Comparison of ENCODE assay signal across 16 cellular contexts in the genomic region with DNA sequence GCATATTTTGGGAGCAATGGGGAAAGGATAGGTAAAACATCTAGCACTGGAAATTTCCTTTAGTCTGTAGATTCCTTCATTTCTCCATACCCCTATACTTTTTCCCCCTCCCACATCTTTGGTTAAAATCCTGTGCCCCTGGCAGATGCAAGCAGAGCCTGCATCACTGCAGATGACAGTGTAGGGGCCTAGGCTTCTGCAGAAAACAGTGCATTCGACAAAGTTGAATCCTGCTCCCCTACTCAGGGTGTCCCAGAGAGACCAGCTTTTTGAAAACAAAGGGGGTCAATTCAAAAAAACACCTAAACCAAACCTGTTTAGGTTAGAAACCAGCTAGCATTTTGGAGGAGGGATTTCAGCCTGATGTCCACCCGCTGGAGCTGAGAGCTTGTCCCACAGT. TPM values are rescaled to one million over a fixed set of nuclear protein-coding genes. Genes with fewer than 3 reads are reported as not detected.
DNase-seq lines count a peak whose midpoint lies in the region; ATAC-seq and TF ChIP-seq lines count a peak whose summit lies in the region.
"Had no signal": no experiment of that assay in that cellular context is flagged by ENCODE, and none has a peak within 500 bp of the region (broad histone marks: within the 10 kb centered on the region; RNA-seq: fewer than 3 reads in every experiment).

No MANE protein-coding gene starts in this region.

- H3K79me2 ChIP-seq in GM23338 (replicated peaks; ENCODE audit: insufficient read depth), result no peaks in the 10 kb centered on the region

- no peaks in the 10 kb centered on the region for H3K36me3 ChIP-seq in GM23338 (ENCODE audit: insufficient read depth)

- H3F3A ChIP-seq in GM23338 (replicated peaks; ENCODE audit: low read depth), result no peaks in the 10 kb centered on the region

- H3K27me3 Mint-ChIP-seq in GM23338 (ENCODE audit: insufficient read depth, low read depth, poor library complexity) (peaks cover 6% of the 10 kb centered on the region), brain (no peaks in the 10 kb centered on the region)

- H3K27ac Mint-ChIP-seq in GM23338 (no peak overlapping the region), brain (peak overlapping the region; percentile 85 to 98 (median 97))
- H3K27ac Mint-ChIP-seq: activated naive CD4-positive, alpha-beta T cell treated with anti-CD3 and anti-CD28 coated beads for 36 hours; T-helper 1 cell treated with Interleukin-12 subunit alpha and Interleukin-12 subunit beta and Interleukin-4 antibody, amounts not matched to agents 30 μg/mL and 1 μg/mL, for 36 hours had no signal

- H3K36me3 Mint-ChIP-seq in GM23338 (ENCODE audit: low read depth), result no peaks in the 10 kb centered on the region
- H3K36me3 Mint-ChIP-seq in brain, result no peaks in the 10 kb centered on the region

- TF ChIP-seq CTCF in GM23338 (conservative IDR thresholded peaks at IDR 0.05; ENCODE audit: low read depth in 2 of 2) (no peak), brain (conservative IDR thresholded peaks at IDR 0.05) (no peak)

- H3K27ac ChIP-seq in GM23338 (ENCODE audit: low read depth) (no peak overlapping the region), layer of hippocampus (ENCODE audit: low read depth, low read length) (peak overlapping the region; percentile 92), substantia nigra (ENCODE audit: low read depth, low read length, poor library complexity, severe bottlenecking) (peak overlapping the region; percentile 81)

- H3K4me1 ChIP-seq in GM23338 (ENCODE audit: insufficient read depth), result peaks cover 18% of the 10 kb centered on the region

- H3K4me3 Mint-ChIP-seq in GM23338 (no peak overlapping the region), brain (peak overlapping the region; percentile 52 to 87 (median 75))
- H3K4me3 Mint-ChIP-seq: activated naive CD4-positive, alpha-beta T cell treated with anti-CD3 and anti-CD28 coated beads for 36 hours; T-helper 1 cell treated with Interleukin-12 subunit alpha and Interleukin-12 subunit beta and Interleukin-4 antibody, amounts not matched to agents 30 μg/mL and 1 μg/mL, for 36 hours had no signal

- no peak overlapping the region for H3K4me3 ChIP-seq in GM23338

- H3K9me2 ChIP-seq in GM23338 (ENCODE audit: insufficient read depth), result no peaks in the 10 kb centered on the region

- ATAC-seq in GM23338, result peak; percentile 54
- ATAC-seq: activated CD4-positive, CD25-positive, alpha-beta regulatory T cell treated with anti-CD3 and anti-CD28 coated beads, Interleukin-2, amount 50 U/mL, for 24 hours had no signal

- H3K27me3 ChIP-seq in GM23338 (ENCODE audit: insufficient read depth), result no peaks in the 10 kb centered on the region
- no peaks in the 10 kb centered on the region for H3K27me3 ChIP-seq in layer of hippocampus (ENCODE audit: control insufficient read depth, insufficient read depth, low read length)

- H4K20me1 ChIP-seq in GM23338 (replicated peaks; ENCODE audit: insufficient read depth), result no peaks in the 10 kb centered on the region

- H2AFZ ChIP-seq in GM23338, result 0 out of 2 replicates have a peak overlapping the region, but pooled peaks have one; percentile 76

- H3K4me2 ChIP-seq in GM23338, result no peak overlapping the region

- H3K9me3 Mint-ChIP-seq in GM23338 (no peaks in the 10 kb centered on the region), brain (peaks cover 0 to 3% (median 0%) of the 10 kb centered on the region in 5 experiments)
- H3K9me3 Mint-ChIP-seq: activated naive CD4-positive, alpha-beta T cell treated with anti-CD3 and anti-CD28 coated beads for 36 hours; T-helper 1 cell treated with Interleukin-12 subunit alpha and Interleukin-12 subunit beta and Interleukin-4 antibody, amounts not matched to agents 30 μg/mL and 1 μg/mL, for 36 hours had no signal

- no peak for DNase-seq in GM23338 (ENCODE audit: low spot score)
- DNase-seq in substantia nigra (lab: John Stamatoyannopoulos, UW), result no peak
- no peak for DNase-seq in retina
- no peak for DNase-seq in NCI-H526 (lab: John Stamatoyannopoulos, UW)
- DNase-seq in cerebellar nuclear complex (lab: John Stamatoyannopoulos, UW), result no peak
- DNase-seq in NCI-H2081 treated with DMSO at 0.1 percent for 48 hours (lab: John Stamatoyannopoulos, UW), result no peak
- DNase-seq: activated naive CD4-positive, alpha-beta T cell treated with anti-CD3 and anti-CD28 coated beads for 36 hours; AML-193; glutamatergic neuron; NCI-H2029 treated with DMSO at 0.1 percent for 48 hours; NCI-H748 treated with DMSO at 0.1 percent for 48 hours had no signal

- H3K4me1 Mint-ChIP-seq in GM23338, result peaks cover 21% of the 10 kb centered on the region
- peaks cover 76% of the 10 kb centered on the region for H3K4me1 Mint-ChIP-seq in brain

TF ChIP-seq in GM23338, 12 proteins besides CTCF, POLR2A, EP300 and RAD21:
- TF ChIP-seq CREB1 (CRISPR knock-in tag; IDR thresholded peaks at IDR 0.05; ENCODE audit: low read depth), result no peak
- TF ChIP-seq, protein P1, sequence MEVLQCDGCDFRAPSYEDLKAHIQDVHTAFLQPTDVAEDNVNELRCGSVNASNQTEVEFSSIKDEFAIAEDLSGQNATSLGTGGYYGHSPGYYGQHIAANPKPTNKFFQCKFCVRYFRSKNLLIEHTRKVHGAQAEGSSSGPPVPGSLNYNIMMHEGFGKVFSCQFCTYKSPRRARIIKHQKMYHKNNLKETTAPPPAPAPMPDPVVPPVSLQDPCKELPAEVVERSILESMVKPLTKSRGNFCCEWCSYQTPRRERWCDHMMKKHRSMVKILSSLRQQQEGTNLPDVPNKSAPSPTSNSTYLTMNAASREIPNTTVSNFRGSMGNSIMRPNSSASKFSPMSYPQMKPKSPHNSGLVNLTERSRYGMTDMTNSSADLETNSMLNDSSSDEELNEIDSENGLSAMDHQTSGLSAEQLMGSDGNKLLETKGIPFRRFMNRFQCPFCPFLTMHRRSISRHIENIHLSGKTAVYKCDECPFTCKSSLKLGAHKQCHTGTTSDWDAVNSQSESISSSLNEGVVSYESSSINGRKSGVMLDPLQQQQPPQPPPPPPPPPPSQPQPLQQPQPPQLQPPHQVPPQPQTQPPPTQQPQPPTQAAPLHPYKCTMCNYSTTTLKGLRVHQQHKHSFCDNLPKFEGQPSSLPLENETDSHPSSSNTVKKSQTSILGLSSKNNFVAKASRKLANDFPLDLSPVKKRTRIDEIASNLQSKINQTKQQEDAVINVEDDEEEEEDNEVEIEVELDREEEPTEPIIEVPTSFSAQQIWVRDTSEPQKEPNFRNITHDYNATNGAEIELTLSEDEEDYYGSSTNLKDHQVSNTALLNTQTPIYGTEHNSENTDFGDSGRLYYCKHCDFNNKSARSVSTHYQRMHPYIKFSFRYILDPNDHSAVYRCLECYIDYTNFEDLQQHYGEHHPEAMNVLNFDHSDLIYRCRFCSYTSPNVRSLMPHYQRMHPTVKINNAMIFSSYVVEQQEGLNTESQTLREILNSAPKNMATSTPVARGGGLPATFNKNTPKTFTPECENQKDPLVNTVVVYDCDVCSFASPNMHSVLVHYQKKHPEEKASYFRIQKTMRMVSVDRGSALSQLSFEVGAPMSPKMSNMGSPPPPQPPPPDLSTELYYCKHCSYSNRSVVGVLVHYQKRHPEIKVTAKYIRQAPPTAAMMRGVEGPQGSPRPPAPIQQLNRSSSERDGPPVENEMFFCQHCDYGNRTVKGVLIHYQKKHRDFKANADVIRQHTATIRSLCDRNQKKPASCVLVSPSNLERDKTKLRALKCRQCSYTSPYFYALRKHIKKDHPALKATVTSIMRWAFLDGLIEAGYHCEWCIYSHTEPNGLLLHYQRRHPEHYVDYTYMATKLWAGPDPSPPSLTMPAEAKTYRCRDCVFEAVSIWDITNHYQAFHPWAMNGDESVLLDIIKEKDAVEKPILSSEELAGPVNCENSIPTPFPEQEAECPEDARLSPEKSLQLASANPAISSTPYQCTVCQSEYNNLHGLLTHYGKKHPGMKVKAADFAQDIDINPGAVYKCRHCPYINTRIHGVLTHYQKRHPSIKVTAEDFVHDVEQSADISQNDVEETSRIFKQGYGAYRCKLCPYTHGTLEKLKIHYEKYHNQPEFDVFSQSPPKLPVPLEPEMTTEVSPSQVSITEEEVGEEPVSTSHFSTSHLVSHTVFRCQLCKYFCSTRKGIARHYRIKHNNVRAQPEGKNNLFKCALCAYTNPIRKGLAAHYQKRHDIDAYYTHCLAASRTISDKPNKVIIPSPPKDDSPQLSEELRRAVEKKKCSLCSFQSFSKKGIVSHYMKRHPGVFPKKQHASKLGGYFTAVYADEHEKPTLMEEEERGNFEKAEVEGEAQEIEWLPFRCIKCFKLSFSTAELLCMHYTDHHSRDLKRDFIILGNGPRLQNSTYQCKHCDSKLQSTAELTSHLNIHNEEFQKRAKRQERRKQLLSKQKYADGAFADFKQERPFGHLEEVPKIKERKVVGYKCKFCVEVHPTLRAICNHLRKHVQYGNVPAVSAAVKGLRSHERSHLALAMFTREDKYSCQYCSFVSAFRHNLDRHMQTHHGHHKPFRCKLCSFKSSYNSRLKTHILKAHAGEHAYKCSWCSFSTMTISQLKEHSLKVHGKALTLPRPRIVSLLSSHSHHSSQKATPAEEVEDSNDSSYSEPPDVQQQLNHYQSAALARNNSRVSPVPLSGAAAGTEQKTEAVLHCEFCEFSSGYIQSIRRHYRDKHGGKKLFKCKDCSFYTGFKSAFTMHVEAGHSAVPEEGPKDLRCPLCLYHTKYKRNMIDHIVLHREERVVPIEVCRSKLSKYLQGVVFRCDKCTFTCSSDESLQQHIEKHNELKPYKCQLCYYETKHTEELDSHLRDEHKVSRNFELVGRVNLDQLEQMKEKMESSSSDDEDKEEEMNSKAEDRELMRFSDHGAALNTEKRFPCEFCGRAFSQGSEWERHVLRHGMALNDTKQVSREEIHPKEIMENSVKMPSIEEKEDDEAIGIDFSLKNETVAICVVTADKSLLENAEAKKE (CRISPR knock-in tag; IDR thresholded peaks at IDR 0.05), result no peak
- TF ChIP-seq POLR2AphosphoS5 (IDR thresholded peaks at IDR 0.05; ENCODE audit: low read depth), result no peak
- TF ChIP-seq EZH2phosphoT487 (IDR thresholded peaks at IDR 0.05; ENCODE audit: unreplicated experiment), result no peak
TF ChIP-seq in GM23338: peak in this region for 0.

RNA-seq across cellular contexts. Expression of a gene that starts 43.8 kb away (rescaled TPM):
- not detected in 2 replicates for total RNA-seq in GM23338 (2014; rRNA removed; shearing (Covaris generic))
- polyA plus RNA-seq in GM23338 (2016; fragmentation: Nextera tagmentation; extraction: Ambion mirVana), result not detected in 2 replicates
- polyA plus RNA-seq in brain (ENCODE audit: insufficient read depth, low read depth, low replicate concordance), result not detected
- total RNA-seq: activated naive CD4-positive, alpha-beta T cell treated with anti-CD3 and anti-CD28 coated beads for 36 hours; HT-29 had no signal
